ENCODE assay signal across 1 cellular context in genomic region chr22:38462960-38463784, GRCh38.
TF ChIP-seq lines count a peak whose summit lies in the region.

No MANE protein-coding gene starts in this region.

TF ChIP-seq in HepG2, 621 proteins besides CTCF, POLR2A, EP300 and RAD21 (continued from another document and continues in another):
- TF ChIP-seq, protein P1, sequence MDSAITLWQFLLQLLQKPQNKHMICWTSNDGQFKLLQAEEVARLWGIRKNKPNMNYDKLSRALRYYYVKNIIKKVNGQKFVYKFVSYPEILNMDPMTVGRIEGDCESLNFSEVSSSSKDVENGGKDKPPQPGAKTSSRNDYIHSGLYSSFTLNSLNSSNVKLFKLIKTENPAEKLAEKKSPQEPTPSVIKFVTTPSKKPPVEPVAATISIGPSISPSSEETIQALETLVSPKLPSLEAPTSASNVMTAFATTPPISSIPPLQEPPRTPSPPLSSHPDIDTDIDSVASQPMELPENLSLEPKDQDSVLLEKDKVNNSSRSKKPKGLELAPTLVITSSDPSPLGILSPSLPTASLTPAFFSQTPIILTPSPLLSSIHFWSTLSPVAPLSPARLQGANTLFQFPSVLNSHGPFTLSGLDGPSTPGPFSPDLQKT (CRISPR knock-in tag; IDR thresholded peaks at IDR 0.05; ENCODE audit: borderline replicate concordance) = no peak
- no peak for TF ChIP-seq ZNF746 (CRISPR knock-in tag; IDR thresholded peaks at IDR 0.05)
- peak; percentile 8; the same call in 1 of the 2 replicates for TF ChIP-seq ZNF782 (CRISPR knock-in tag; IDR thresholded peaks at IDR 0.05; ENCODE audit: borderline replicate concordance)
- TF ChIP-seq E2F5 (CRISPR knock-in tag; conservative IDR thresholded peaks at IDR 0.05) = no peak
- TF ChIP-seq RFX1 (IDR thresholded peaks at IDR 0.05) = no peak
- TF ChIP-seq SNAI1 (CRISPR knock-in tag; IDR thresholded peaks at IDR 0.05; ENCODE audit: borderline replicate concordance) = no peak
- no peak for TF ChIP-seq KAT2B (IDR thresholded peaks at IDR 0.05; ENCODE audit: borderline replicate concordance, low read depth, low read length)
- TF ChIP-seq DMAP1 (CRISPR knock-in tag; IDR thresholded peaks at IDR 0.05) = peak; percentile 33; the same call in 1 of the 2 replicates
- no peak for TF ChIP-seq ZNF138 (CRISPR knock-in tag; IDR thresholded peaks at IDR 0.05; ENCODE audit: low read depth)
- no peak for TF ChIP-seq ZNF143 (CRISPR knock-in tag; IDR thresholded peaks at IDR 0.05)
- no peak for TF ChIP-seq SRSF4 (IDR thresholded peaks at IDR 0.05; ENCODE audit: low read depth, low read length, poor library complexity, severe bottlenecking)
- no peak for TF ChIP-seq U2AF2 (IDR thresholded peaks at IDR 0.05; ENCODE audit: low read depth, low read length)
- no peak for TF ChIP-seq ZFP36 (IDR thresholded peaks at IDR 0.05; ENCODE audit: borderline replicate concordance, low read depth, low read length, partially characterized antibody)
- 0 out of 2 replicates have a peak, but pooled peaks have one; percentile 8 for TF ChIP-seq ARID5B (CRISPR knock-in tag; IDR thresholded peaks at IDR 0.05)
- TF ChIP-seq ZNF546 (CRISPR knock-in tag; conservative IDR thresholded peaks at IDR 0.05) = no peak
- TF ChIP-seq ZSCAN30 (CRISPR knock-in tag; IDR thresholded peaks at IDR 0.05) = no peak
- TF ChIP-seq SMARCE1 (IDR thresholded peaks at IDR 0.05; ENCODE audit: borderline replicate concordance) = no peak
- TF ChIP-seq THAP9 (CRISPR knock-in tag; IDR thresholded peaks at IDR 0.05; ENCODE audit: borderline replicate concordance) = no peak
- no peak for TF ChIP-seq ZNF362 (CRISPR knock-in tag; IDR thresholded peaks at IDR 0.05; ENCODE audit: borderline replicate concordance)
- peak; percentile 73 for TF ChIP-seq ZNF331 (CRISPR knock-in tag; IDR thresholded peaks at IDR 0.05)
- no peak for TF ChIP-seq ZNF160 (CRISPR knock-in tag; IDR thresholded peaks at IDR 0.05)
- TF ChIP-seq HDAC6 (IDR thresholded peaks at IDR 0.05; ENCODE audit: low read depth, low read length) = no peak
- TF ChIP-seq ZNF317 (CRISPR knock-in tag; IDR thresholded peaks at IDR 0.05) = no peak
- TF ChIP-seq SNAPC4 (CRISPR knock-in tag; IDR thresholded peaks at IDR 0.05) = no peak
- no peak for TF ChIP-seq GZF1 (CRISPR knock-in tag; IDR thresholded peaks at IDR 0.05)
- TF ChIP-seq MZF1 (CRISPR knock-in tag; IDR thresholded peaks at IDR 0.05; ENCODE audit: borderline replicate concordance) = no peak
- no peak for TF ChIP-seq HHEX (CRISPR knock-in tag; IDR thresholded peaks at IDR 0.05)
- no peak for TF ChIP-seq MTA3 (CRISPR knock-in tag; IDR thresholded peaks at IDR 0.05)
- peak; percentile 38 for TF ChIP-seq JARID2 (CRISPR knock-in tag; IDR thresholded peaks at IDR 0.05; ENCODE audit: insufficient replicate concordance)
- no peak for TF ChIP-seq TEAD2 (CRISPR knock-in tag; IDR thresholded peaks at IDR 0.05)
- no peak for TF ChIP-seq JUND (CRISPR knock-in tag; IDR thresholded peaks at IDR 0.05)
- no peak for TF ChIP-seq ZNF556 (CRISPR knock-in tag; IDR thresholded peaks at IDR 0.05; ENCODE audit: borderline replicate concordance)
- 0 out of 2 replicates have a peak, but pooled peaks have one; percentile 15 for TF ChIP-seq ZNF629 (CRISPR knock-in tag; conservative IDR thresholded peaks at IDR 0.05)
- TF ChIP-seq ZNF549 (CRISPR knock-in tag; IDR thresholded peaks at IDR 0.05) = no peak
- TF ChIP-seq KDM2A (CRISPR knock-in tag; IDR thresholded peaks at IDR 0.05; ENCODE audit: borderline replicate concordance, low read depth) = peak; percentile 79
- TF ChIP-seq ZNF766 (CRISPR knock-in tag; IDR thresholded peaks at IDR 0.05; ENCODE audit: borderline replicate concordance) = no peak
- TF ChIP-seq POLR2AphosphoS2 (IDR thresholded peaks at IDR 0.05; ENCODE audit: low read depth, low read length) = no peak
- no peak for TF ChIP-seq SP140L (CRISPR knock-in tag; IDR thresholded peaks at IDR 0.05; ENCODE audit: borderline replicate concordance)
- no peak for TF ChIP-seq NR0B2 (CRISPR knock-in tag; IDR thresholded peaks at IDR 0.05)
- TF ChIP-seq BCL6 (CRISPR knock-in tag; IDR thresholded peaks at IDR 0.05) = peak; percentile 51
- no peak for TF ChIP-seq ZNF329 (CRISPR knock-in tag; IDR thresholded peaks at IDR 0.05; ENCODE audit: low read depth)
- no peak for TF ChIP-seq ZIK1 (CRISPR knock-in tag; IDR thresholded peaks at IDR 0.05; ENCODE audit: borderline replicate concordance, low read depth)
- no peak; the same call in 1 of the 2 replicates for TF ChIP-seq HCFC1 (IDR thresholded peaks at IDR 0.05; ENCODE audit: low read depth, low read length)
- no peak for TF ChIP-seq THYN1 (CRISPR knock-in tag; IDR thresholded peaks at IDR 0.05; ENCODE audit: borderline replicate concordance, low read depth)
- no peak for TF ChIP-seq ZNF12 (CRISPR knock-in tag; IDR thresholded peaks at IDR 0.05)
- TF ChIP-seq, protein P2, sequence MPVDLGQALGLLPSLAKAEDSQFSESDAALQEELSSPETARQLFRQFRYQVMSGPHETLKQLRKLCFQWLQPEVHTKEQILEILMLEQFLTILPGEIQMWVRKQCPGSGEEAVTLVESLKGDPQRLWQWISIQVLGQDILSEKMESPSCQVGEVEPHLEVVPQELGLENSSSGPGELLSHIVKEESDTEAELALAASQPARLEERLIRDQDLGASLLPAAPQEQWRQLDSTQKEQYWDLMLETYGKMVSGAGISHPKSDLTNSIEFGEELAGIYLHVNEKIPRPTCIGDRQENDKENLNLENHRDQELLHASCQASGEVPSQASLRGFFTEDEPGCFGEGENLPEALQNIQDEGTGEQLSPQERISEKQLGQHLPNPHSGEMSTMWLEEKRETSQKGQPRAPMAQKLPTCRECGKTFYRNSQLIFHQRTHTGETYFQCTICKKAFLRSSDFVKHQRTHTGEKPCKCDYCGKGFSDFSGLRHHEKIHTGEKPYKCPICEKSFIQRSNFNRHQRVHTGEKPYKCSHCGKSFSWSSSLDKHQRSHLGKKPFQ (CRISPR knock-in tag; IDR thresholded peaks at IDR 0.05; ENCODE audit: insufficient replicate concordance) = no peak
- TF ChIP-seq ZNF30 (CRISPR knock-in tag; IDR thresholded peaks at IDR 0.05) = no peak
- TF ChIP-seq, protein P3, sequence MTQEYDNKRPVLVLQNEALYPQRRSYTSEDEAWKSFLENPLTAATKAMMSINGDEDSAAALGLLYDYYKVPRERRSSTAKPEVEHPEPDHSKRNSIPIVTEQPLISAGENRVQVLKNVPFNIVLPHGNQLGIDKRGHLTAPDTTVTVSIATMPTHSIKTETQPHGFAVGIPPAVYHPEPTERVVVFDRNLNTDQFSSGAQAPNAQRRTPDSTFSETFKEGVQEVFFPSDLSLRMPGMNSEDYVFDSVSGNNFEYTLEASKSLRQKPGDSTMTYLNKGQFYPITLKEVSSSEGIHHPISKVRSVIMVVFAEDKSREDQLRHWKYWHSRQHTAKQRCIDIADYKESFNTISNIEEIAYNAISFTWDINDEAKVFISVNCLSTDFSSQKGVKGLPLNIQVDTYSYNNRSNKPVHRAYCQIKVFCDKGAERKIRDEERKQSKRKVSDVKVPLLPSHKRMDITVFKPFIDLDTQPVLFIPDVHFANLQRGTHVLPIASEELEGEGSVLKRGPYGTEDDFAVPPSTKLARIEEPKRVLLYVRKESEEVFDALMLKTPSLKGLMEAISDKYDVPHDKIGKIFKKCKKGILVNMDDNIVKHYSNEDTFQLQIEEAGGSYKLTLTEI (CRISPR knock-in tag; conservative IDR thresholded peaks at IDR 0.05) = no peak
- TF ChIP-seq ZNF619 (CRISPR knock-in tag; IDR thresholded peaks at IDR 0.05) = no peak
- no peak for TF ChIP-seq ZNF75D (CRISPR knock-in tag; IDR thresholded peaks at IDR 0.05; ENCODE audit: borderline replicate concordance)
